In the genomic region with DNA sequence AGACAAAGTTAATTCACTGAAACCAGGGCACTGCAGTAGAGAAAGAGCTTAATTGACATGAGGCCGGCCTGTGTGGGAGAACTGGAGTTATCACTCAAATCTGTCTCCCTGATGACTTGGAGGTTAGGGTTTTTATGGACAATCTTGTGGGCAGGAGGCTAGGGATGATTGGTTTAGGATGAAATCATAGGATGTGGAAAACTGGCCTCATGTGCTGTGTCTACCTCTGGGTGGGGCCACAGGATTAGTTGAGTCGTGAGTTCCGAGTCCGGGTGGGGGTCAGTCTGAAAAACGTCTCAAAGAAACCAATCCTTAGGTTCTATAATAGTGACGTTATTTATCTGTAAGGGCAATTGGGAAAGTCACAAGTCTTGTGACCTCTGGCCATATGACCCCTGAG, we compare ENCODE assay signal across 27 cellular contexts.
"Had no signal": no experiment of that assay in that cellular context is flagged by ENCODE, and none has a peak within 500 bp of the region (broad histone marks: within the 10 kb centered on the region; RNA-seq: fewer than 3 reads in every experiment).

No MANE protein-coding gene starts in this region.

- H3K4me1 ChIP-seq: adrenal gland had no signal

- DNase-seq: activated CD4-positive, alpha-beta memory T cell treated with anti-CD3 and anti-CD28 coated beads, Interleukin-2, amount 10 ng/mL, durations not matched to agents 7 days and 5 days; activated CD4-positive, alpha-beta T cell treated with anti-CD3 and anti-CD28 coated beads for 36 hours; activated CD4-positive, alpha-beta T cell treated with anti-CD3 and anti-CD28 coated beads, Interleukin-2, amount 50 U/mL, for 1 hour; activated CD8-positive, alpha-beta memory T cell treated with anti-CD3 and anti-CD28 coated beads, Interleukin-2, amount 50 U/mL, for 4 hours; activated naive CD4-positive, alpha-beta T cell treated with anti-CD3 and anti-CD28 coated beads, Interleukin-2, amount 50 U/mL, for 16 hours; activated naive CD8-positive, alpha-beta T cell treated with anti-CD3 and anti-CD28 coated beads, Interleukin-2, amount 10 ng/mL, durations not matched to agents 7 days and 5 days; activated T-cell treated with anti-CD3 and anti-CD28 coated beads, Interleukin-2, amount 50 U/mL, for 1 hour; adrenal gland; anterior cingulate cortex; cerebellar nuclear complex; MG63; MV-4-11; NCI-H1092 treated with DMSO at 0.1 percent for 48 hours; NCI-H1417 treated with DMSO at 0.1 percent for 48 hours; NCI-H1694; NCI-H2029; NCI-H2107; NCI-H2171 treated with DMSO at 0.1 percent for 48 hours; NCI-H345; NCI-H510A; NCI-H526 treated with DMSO at 0.1 percent for 48 hours; NCI-H82; NK-92 treated with Interleukin-12 subunit alpha and Interleukin-12 subunit beta, amount 100 ng/mL, for 24 hours; SHP77 treated with DMSO at 0.1 percent for 48 hours; T-helper 17 cell; T-helper 9 cell had no signal

- FAIRE-seq: TTC549 had no signal

- H3K27ac ChIP-seq: adrenal gland had no signal

- ATAC-seq: activated CD4-positive, alpha-beta T cell treated with anti-CD3 and anti-CD28 coated beads for 36 hours; T-helper 17 cell had no signal

- H3K9me3 ChIP-seq: adrenal gland, MG63 had no signal

- H3K4me3 ChIP-seq: adrenal gland, MG63 had no signal

- H3K36me3 ChIP-seq: adrenal gland, MG63 had no signal
